7 cellular contexts compared by ENCODE assay signal in the genomic region with DNA sequence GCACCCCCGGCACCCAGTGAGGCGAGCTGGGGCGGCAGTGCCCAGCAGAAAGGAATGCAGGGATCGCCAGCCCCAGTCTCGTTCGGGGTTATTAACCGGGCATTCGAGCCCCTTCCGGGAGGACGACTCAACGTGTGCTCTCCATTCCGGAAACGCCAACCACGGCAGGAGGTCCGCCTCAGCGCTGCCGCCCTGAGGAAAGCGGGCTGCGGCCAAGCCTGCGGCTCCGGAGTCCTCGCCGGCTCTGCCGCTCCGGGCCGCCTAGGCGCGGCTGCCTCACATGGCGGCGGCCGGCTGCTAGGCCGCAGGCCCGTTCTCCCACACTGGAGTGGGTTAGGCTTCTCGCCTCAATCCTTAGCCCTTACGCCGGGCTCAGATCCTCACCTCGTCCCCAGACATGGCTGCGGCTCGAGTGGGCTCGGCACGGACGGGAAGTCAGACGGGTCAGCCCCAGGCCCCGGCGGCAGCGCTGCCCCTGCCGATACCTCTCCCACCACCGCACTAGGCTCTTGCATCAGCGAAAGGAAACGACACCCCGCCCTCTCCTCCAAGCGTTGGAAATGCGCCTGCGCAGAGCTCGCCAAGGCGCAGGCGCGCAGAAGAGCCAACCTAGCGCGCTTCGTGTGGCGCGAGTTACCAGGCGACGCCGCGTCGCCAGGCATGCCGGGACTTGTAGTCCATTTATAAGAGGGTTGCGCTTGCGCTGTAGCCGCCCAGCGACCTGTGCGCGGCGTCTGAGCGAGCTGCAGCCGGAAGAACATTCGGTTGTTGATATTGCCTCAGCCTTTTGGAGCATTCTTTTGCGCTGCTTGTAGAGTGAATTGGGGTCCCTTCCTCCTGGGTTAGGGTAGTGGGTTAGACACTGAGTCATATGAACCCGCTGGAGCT. TPM values are rescaled to one million over a fixed set of nuclear protein-coding genes. Genes with fewer than 3 reads are reported as not detected.
DNase-seq lines count a peak whose midpoint lies in the region; ATAC-seq and TF ChIP-seq lines count a peak whose summit lies in the region.

A gene with protein sequence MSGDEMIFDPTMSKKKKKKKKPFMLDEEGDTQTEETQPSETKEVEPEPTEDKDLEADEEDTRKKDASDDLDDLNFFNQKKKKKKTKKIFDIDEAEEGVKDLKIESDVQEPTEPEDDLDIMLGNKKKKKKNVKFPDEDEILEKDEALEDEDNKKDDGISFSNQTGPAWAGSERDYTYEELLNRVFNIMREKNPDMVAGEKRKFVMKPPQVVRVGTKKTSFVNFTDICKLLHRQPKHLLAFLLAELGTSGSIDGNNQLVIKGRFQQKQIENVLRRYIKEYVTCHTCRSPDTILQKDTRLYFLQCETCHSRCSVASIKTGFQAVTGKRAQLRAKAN (minus strand): TSS at position 532 of the 888 bp plus-strand sequence. CDS start 133 bp downstream, at position 399.

- no peaks in the 10 kb centered on the region for H3K9me2 ChIP-seq in hepatocyte (replicated peaks; ENCODE audit: insufficient read depth)

- no peaks in the 10 kb centered on the region for H3K9me3 ChIP-seq in hepatocyte (ENCODE audit: low read depth)

- H3K27me3 ChIP-seq in hepatocyte: no peaks in the 10 kb centered on the region

- ATAC-seq in GM18508 (IDR thresholded peaks at IDR 0.05; ENCODE audit: insufficient read depth, unreplicated experiment) (peak; percentile 66), HG03025 (IDR thresholded peaks at IDR 0.05; ENCODE audit: low FRiP score, unreplicated experiment) (peak; percentile 87)

- H3K4me2 ChIP-seq in hepatocyte: peak within 1 kb of the TSS; percentile 89

- H3K79me2 ChIP-seq in hepatocyte: peaks cover 48% of the 10 kb centered on the region

- H4K20me1 ChIP-seq in hepatocyte (ENCODE audit: insufficient read depth, poor library complexity, severe bottlenecking): peaks cover 43% of the 10 kb centered on the region

- peaks cover 22% of the 10 kb centered on the region for H3K4me1 ChIP-seq in hepatocyte (ENCODE audit: insufficient read depth)

- TF ChIP-seq CTCF in hepatocyte (IDR thresholded peaks at IDR 0.05; ENCODE audit: poor library complexity): no peak

- peak within 1 kb of the TSS; percentile 60 for H3K4me3 ChIP-seq in hepatocyte

- H2AFZ ChIP-seq in hepatocyte: peak within 1 kb of the TSS; percentile 99

- DNase-seq in NCI-H2081 (lab: John Stamatoyannopoulos, UW): peak; percentile 98 to 99
- DNase-seq in T1000 (lab: John Stamatoyannopoulos, UW): peak; percentile 96
- peak; percentile 100 for DNase-seq in astrocyte of the hippocampus (ENCODE audit: low read depth, low spot score)
- DNase-seq in hepatocyte (ENCODE audit: low spot score): peak; percentile 99
- peak; percentile 97 for DNase-seq in renal cortical epithelial cell (ENCODE audit: low read depth)

- no peaks in the 10 kb centered on the region for H3K36me3 ChIP-seq in hepatocyte (replicated peaks; ENCODE audit: insufficient read depth, low read depth)

- WGBS in hepatocyte (ENCODE audit: low lambda C conversion rate, missing lambda C conversion rate): under 1% methylated on average over 80 of the region's 81 CpGs

- peak within 1 kb of the TSS; percentile 95 for H3K27ac ChIP-seq in hepatocyte

RNA-seq across cellular contexts. Expression of the gene that starts here (rescaled TPM):
- total RNA-seq in hepatocyte: 75.8 and 86.3 TPM in 2 replicates
- 40.9 and 43.1 TPM in 2 replicates for polyA plus RNA-seq in hepatocyte
- 148 and 161 TPM in 2 replicates for total RNA-seq in renal cortical epithelial cell

Comparison
In these comparisons a context has a peak if more than half of its experiments do, and no peak if none do; other contexts are left out.
1. Peak in every context shown above with its lines: DNase-seq, ATAC-seq, H3K4me3 ChIP-seq and H3K27ac ChIP-seq.